8 cellular contexts compared by ENCODE assay signal in the genomic region with DNA sequence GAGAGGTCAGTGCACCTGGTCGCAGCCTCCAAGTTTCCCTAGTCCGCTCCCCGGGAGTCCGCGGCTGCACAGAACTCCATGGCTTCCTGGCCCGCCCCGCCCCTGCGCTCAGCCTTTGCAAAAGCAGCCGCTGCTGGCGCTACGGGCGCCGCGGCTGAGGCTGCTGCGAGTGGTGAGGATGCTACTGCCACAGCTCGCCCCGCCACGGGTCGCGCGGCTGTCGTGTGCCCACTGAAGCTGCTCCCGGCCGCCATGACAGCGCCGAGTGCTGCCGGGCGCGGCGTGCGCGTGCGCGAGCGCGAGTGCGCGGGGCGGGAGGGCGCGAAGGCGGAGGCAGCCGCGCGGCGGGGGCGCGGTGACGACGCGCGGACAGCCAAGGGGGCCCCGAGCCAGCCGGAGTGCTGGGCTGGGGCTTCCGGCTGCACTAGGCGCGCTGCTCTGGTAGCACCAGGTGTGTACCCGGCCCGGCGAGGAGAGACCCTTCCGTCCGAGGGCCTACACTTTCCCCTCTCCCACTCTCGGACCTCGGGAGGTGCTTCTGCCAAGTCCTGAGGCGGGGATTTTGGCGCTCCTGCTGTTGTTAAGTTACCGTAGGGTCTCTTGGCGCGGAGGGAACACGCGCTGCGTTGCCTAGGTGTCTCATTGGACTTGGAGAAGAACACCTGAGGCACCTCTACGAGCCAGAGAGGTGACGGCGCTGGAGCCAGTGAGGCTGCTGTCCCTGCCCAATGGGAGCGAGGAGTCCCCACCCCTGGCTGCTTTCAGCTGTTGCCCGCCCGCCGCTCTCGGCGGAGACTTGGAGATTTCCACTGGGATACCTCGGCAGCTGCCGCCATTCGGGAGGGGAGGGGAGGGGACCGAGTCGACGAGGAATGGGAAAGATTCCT. TPM values are rescaled to one million over a fixed set of nuclear protein-coding genes. Genes with fewer than 3 reads are reported as not detected.
A peak's percentile ranks its signal among the peaks of the same experiment; 100 is the strongest.
DNase-seq lines count a peak whose midpoint lies in the region; ATAC-seq and FAIRE-seq lines count a peak whose summit lies in the region.

No MANE protein-coding gene starts in this region.

- peak; percentile 68 for ATAC-seq in GM21390 (IDR thresholded peaks at IDR 0.05; ENCODE audit: unreplicated experiment)

- peak overlapping the region; percentile 97 for H3K27ac ChIP-seq in epithelial cell of prostate

- FAIRE-seq in HTR-8/SVneo (lab: Jason Lieb, UNC), result peak; percentile 98

- peak; percentile 97 for DNase-seq in D341Med (ENCODE audit: low spot score)
- DNase-seq in HTR-8/SVneo (ENCODE audit: insufficient read length, low spot score), result peak; percentile 81
- peak; percentile 58 for DNase-seq in NOMO-1 treated with dmso at 0.1 percent for 144 hours (lab: John Stamatoyannopoulos, UW; ENCODE audit: unreplicated experiment)
- peak; percentile 71 for DNase-seq in activated T-cell treated with anti-CD3 and anti-CD28 coated beads for 1 hour (ENCODE audit: low read depth)
- peak; percentile 56 for DNase-seq in epithelial cell of prostate (ENCODE audit: low read depth, low spot score)
- peak; percentile 67 for DNase-seq in mucosa of gallbladder (ENCODE audit: low spot score)
- peak; percentile 75 for DNase-seq in stimulated activated CD8-positive, alpha-beta memory T cell treated with anti-CD3 and anti-CD28 coated beads, Interleukin-4, amount 100 ng/mL, for 24 hours (ENCODE audit: low read depth)

RNA-seq across cellular contexts. Expression of a gene that starts 0.6 kb away (rescaled TPM):
- 64.4 TPM for total RNA-seq in mucosa of gallbladder

Comparison
In these comparisons a context has a peak if more than half of its experiments do, and no peak if none do; other contexts are left out.
1. Peak in every context shown above with its lines: DNase-seq, ATAC-seq and H3K27ac ChIP-seq.